Comparison of ENCODE assay signal across 16 cellular contexts in the genomic region with DNA sequence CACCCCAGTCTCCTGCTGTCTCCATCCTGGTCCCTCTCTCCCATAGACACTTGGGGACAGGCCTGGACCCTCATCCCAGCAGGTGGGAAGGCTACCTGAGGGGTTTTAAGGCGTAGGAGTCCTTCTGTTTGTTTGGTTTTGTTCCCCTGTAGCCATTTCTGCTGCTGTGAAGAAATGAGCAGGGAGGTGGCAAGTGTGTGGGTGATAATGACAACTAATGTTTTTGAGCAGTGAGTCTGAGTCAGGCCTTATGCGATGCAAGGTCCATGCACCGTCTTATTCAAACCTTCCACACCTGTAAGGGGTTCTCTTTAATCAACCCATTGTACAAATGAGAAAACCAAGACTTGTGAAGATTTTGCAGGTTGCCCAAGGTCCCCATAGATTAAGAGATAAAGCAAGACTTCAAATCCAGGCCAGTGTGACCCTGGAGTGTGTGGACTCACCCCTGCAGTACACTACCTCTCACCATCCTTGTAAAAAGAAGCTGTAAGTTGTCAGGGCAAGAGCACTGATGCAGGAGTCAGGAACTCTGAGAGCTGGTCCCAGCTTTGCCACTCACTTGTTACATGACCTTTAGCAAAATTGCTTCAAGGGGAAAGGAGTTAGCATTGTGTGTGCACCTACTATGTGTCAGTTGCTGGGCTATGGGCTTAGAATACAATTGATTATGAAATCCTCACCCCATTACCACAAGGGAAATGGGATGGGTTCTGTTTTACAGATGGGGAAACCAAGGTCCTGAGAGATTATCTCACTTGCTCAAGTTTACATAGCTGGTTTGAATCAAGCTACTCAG. TPM values are rescaled to one million over a fixed set of nuclear protein-coding genes. Genes with fewer than 3 reads are reported as not detected.
"Had no signal": no experiment of that assay in that cellular context is flagged by ENCODE, and none has a peak within 500 bp of the region (broad histone marks: within the 10 kb centered on the region; RNA-seq: fewer than 3 reads in every experiment).

No MANE protein-coding gene starts in this region.

- DNase-seq: colonic mucosa; foreskin melanocyte; lower lobe of right lung; natural killer cell; posterior cingulate gyrus; sigmoid colon; stimulated activated CD4-positive, alpha-beta T cell treated with anti-CD3 and anti-CD28 coated beads, Interleukin-12 subunit alpha, Interleukin-12 subunit beta, amount 100 ng/mL, for 4 hours; upper lobe of left lung; uterus had no signal

- H3K4me1 ChIP-seq: colonic mucosa, tibial artery, uterus had no signal

- H3K27ac Mint-ChIP-seq: memory B cell, mesothelial cell of epicardium, natural killer cell had no signal

- H3K9me3 ChIP-seq: colonic mucosa, lower lobe of right lung, sigmoid colon, tibial artery, upper lobe of left lung, uterus had no signal

- H3K27ac ChIP-seq: colonic mucosa, sigmoid colon, tibial artery, uterus had no signal

- H3K36me3 Mint-ChIP-seq: memory B cell, mesothelial cell of epicardium, natural killer cell had no signal

- H3K36me3 ChIP-seq: colonic mucosa, sigmoid colon, tibial artery, uterus had no signal

- ATAC-seq: lower lobe of right lung had no signal

- H3K27me3 ChIP-seq: colonic mucosa, sigmoid colon, upper lobe of left lung, uterus had no signal

- H3K9me3 Mint-ChIP-seq: memory B cell, mesothelial cell of epicardium, natural killer cell, neural crest cell had no signal

- H3K27me3 Mint-ChIP-seq: memory B cell had no signal

- H3K4me3 ChIP-seq: colonic mucosa, sigmoid colon, skin epidermis, tibial artery, uterus had no signal

- H3K4me3 Mint-ChIP-seq: memory B cell, mesothelial cell of epicardium, natural killer cell, neural crest cell had no signal

RNA-seq across cellular contexts. Expression of gene PCDH12, which starts 7.6 kb away (rescaled TPM):
- total RNA-seq: myocyte, osteocyte had no signal
